In genomic region chr4:186714006-186714675, GRCh38 we compare ENCODE assay signal across 19 cellular contexts. TPM values are rescaled to one million over a fixed set of nuclear protein-coding genes. Genes with fewer than 3 reads are reported as not detected.
"Had no signal": no experiment of that assay in that cellular context is flagged by ENCODE, and none has a peak within 500 bp of the region (broad histone marks: within the 10 kb centered on the region; RNA-seq: fewer than 3 reads in every experiment).

No MANE protein-coding gene starts in this region.

- H3K4me1 ChIP-seq: adrenal gland, left lung, uterus had no signal

- H3K4me3 Mint-ChIP-seq: activated CD4-positive, alpha-beta T cell treated with anti-CD3 and anti-CD28 coated beads for 36 hours; natural killer cell; T-helper 2 cell treated with Interferon-gamma antibody and Interleukin-4, amounts not matched to agents 5 μg/mL and 100 μg/mL, for 36 hours had no signal

- H3K27ac Mint-ChIP-seq: activated CD4-positive, alpha-beta T cell treated with anti-CD3 and anti-CD28 coated beads for 36 hours; activated naive CD4-positive, alpha-beta T cell treated with anti-CD3 and anti-CD28 coated beads, Interleukin-2, amount 50 U/mL, for 72 hours; natural killer cell; T-helper 2 cell treated with Interferon-gamma antibody and Interleukin-4, amounts not matched to agents 5 μg/mL and 100 μg/mL, for 36 hours had no signal

- H3K27me3 ChIP-seq: adrenal gland, left lung, neutrophil, tibial nerve, uterus had no signal

- DNase-seq: activated CD4-positive, alpha-beta T cell treated with anti-CD3 and anti-CD28 coated beads for 36 hours; activated CD4-positive, alpha-beta T cell treated with anti-CD3 and anti-CD28 coated beads, Interleukin-2, amount 50 U/mL, for 48 hours; activated gamma-delta T cell treated with Interleukin-2 at 50 U/mL for 16 hours; adrenal gland; caudate nucleus; head of caudate nucleus; left lung; natural killer cell; retina; stimulated activated CD4-positive, alpha-beta T cell treated with anti-CD3 and anti-CD28 coated beads, Interleukin-12 subunit alpha, Interleukin-12 subunit beta, amount 100 ng/mL, for 4 hours; stimulated activated naive CD8-positive, alpha-beta T cell treated with anti-CD3 and anti-CD28 coated beads, Interleukin-15, Interleukin-2, amounts not matched to agents 100 U/mL and 50 U/mL, for 24 hours; uterus had no signal

- H3K9me3 ChIP-seq: adrenal gland, neutrophil, uterus had no signal

- FAIRE-seq: frontal cortex, TTC549 had no signal

- H3K27me3 Mint-ChIP-seq: activated CD4-positive, alpha-beta T cell treated with anti-CD3 and anti-CD28 coated beads for 36 hours had no signal

- H3K4me1 Mint-ChIP-seq: activated CD4-positive, alpha-beta T cell treated with anti-CD3 and anti-CD28 coated beads for 36 hours; natural killer cell had no signal

- H3K36me3 ChIP-seq: adrenal gland, neutrophil, uterus had no signal

- H3K4me3 ChIP-seq: adrenal gland, coronary artery, left lung, tibial nerve, uterus had no signal

- ATAC-seq: activated CD4-positive, alpha-beta T cell treated with anti-CD3 and anti-CD28 coated beads for 36 hours; activated naive CD4-positive, alpha-beta T cell treated with anti-CD3 and anti-CD28 coated beads, Interleukin-2, amount 50 U/mL, for 72 hours; left lung; natural killer cell; stimulated activated naive CD8-positive, alpha-beta T cell treated with anti-CD3 and anti-CD28 coated beads, Interleukin-15, Interleukin-2, amounts not matched to agents 100 U/mL and 50 U/mL, for 24 hours had no signal

- H3K27ac ChIP-seq: adrenal gland, coronary artery, left lung, neutrophil, uterus had no signal

- H3K36me3 Mint-ChIP-seq: natural killer cell had no signal

RNA-seq across cellular contexts. Expression of gene FAT1, which starts 9.5 kb away (rescaled TPM):
- total RNA-seq: natural killer cell had no signal
